ENCODE assay signal across 9 cellular contexts in genomic region chr1:8025671-8026144, GRCh38. TPM values are rescaled to one million over a fixed set of nuclear protein-coding genes. Genes with fewer than 3 reads are reported as not detected.
A peak's percentile ranks its signal among the peaks of the same experiment; 100 is the strongest.
DNase-seq lines count a peak whose midpoint lies in the region; ATAC-seq, FAIRE-seq and TF ChIP-seq lines count a peak whose summit lies in the region.
"Had no signal": no experiment of that assay in that cellular context is flagged by ENCODE, and none has a peak within 500 bp of the region (broad histone marks: within the 10 kb centered on the region; RNA-seq: fewer than 3 reads in every experiment).

No MANE protein-coding gene starts in this region.

- peak overlapping the region; percentile 92 for H3K9ac ChIP-seq in SK-N-SH
- peak overlapping the region; percentile 97 for H3K9ac ChIP-seq in mesenchymal stem cell (ENCODE audit: low read length)

- no peak overlapping the region for H2AK5ac ChIP-seq in mesenchymal stem cell (ENCODE audit: low read length, severe bottlenecking)

- peak overlapping the region; percentile 7 to 99 for H3K23ac ChIP-seq in mesenchymal stem cell (ENCODE audit: low read length in 2 of 2)

- FAIRE-seq in RCC 7860 (lab: Jason Lieb, UNC) = no peak

- H2BK120ac ChIP-seq in mesenchymal stem cell (ENCODE audit: low read depth, low read length) = peak overlapping the region; percentile 89

- no peak for TF ChIP-seq POLR2A in uterus (IDR thresholded peaks at IDR 0.05)

- H3K9me3 ChIP-seq in SK-N-SH (no peaks in the 10 kb centered on the region), mesenchymal stem cell (ENCODE audit: control insufficient read depth, low read length) (no peaks in the 10 kb centered on the region), uterus (no peaks in the 10 kb centered on the region)

- H3K4me1 ChIP-seq in SK-N-SH (ENCODE audit: control insufficient read depth in 1 of 2, insufficient read depth in 2 of 2, low read depth in 1 of 2, low read length in 1 of 2) = peaks cover 12 to 40% of the 10 kb centered on the region in 2 experiments; a peak in 3 of 4 replicates
- H3K4me1 ChIP-seq in mesenchymal stem cell (ENCODE audit: control insufficient read depth, insufficient read depth, low read depth, low read length) = peaks cover 15% of the 10 kb centered on the region
- H3K4me1 ChIP-seq in uterus = peaks cover 0 to 9% of the 10 kb centered on the region in 2 donors

- peak overlapping the region; percentile 59 for H2BK5ac ChIP-seq in mesenchymal stem cell (ENCODE audit: low read depth, low read length, poor library complexity, severe bottlenecking)

- H2BK15ac ChIP-seq in mesenchymal stem cell (ENCODE audit: low read depth, poor library complexity, severe bottlenecking) = no peak overlapping the region

- H3K4ac ChIP-seq in mesenchymal stem cell (ENCODE audit: low read depth in 1 of 2, low read length in 2 of 2) = peak overlapping the region in 1 of 2 experiments; percentile 60

- DNase-seq in SK-N-SH = no peak
- DNase-seq in brain microvascular endothelial cell = no peak
- DNase-seq in mesenchymal stem cell = no peak
- no peak for DNase-seq in uterus
- DNase-seq in cortex of kidney (lab: John Stamatoyannopoulos, UW) = no peak
- no peak for DNase-seq in RCC 7860 (ENCODE audit: low spot score)
- DNase-seq: DND-41 had no signal

- intact Hi-C loops in uterus (cut with DNase I; ENCODE audit: low total_unique reads) = loop anchor here (5.0 kb wide), 1 partner anchor 292 kb away; the partner anchor contains the start of gene SLC45A1

- H3K18ac ChIP-seq in mesenchymal stem cell (ENCODE audit: low read depth in 1 of 2, low read length in 2 of 2) = peak overlapping the region; percentile 94 to 96

- H4K8ac ChIP-seq in mesenchymal stem cell (ENCODE audit: low read length) = peak overlapping the region; percentile 49

- H3K14ac ChIP-seq in mesenchymal stem cell (ENCODE audit: low read length in 2 of 2) = peak overlapping the region; percentile 49 to 74

- CTCF ChIA-PET in SK-N-SH (lab: Yijun Ruan, JAX) = interaction anchor here (0.7 to 6.0 kb wide), 4 partner anchors 10 to 290 kb away, joined by 3 to 62 read pairs (median 16); no protein-coding TSS in a partner anchor

- H3K4me3 ChIP-seq in SK-N-SH (ENCODE audit: low read depth in 2 of 2, low read length in 1 of 2) (peak overlapping the region; percentile 89 to 90), brain microvascular endothelial cell (ENCODE audit: low read depth, low read length) (peak overlapping the region; percentile 75), mesenchymal stem cell (ENCODE audit: insufficient read depth in 1 of 2, low read depth in 1 of 2, low read length in 2 of 2) (peak overlapping the region; percentile 92 to 96), uterus (peak overlapping the region; percentile 62 to 68)

- no peaks in the 10 kb centered on the region for H3K9me2 ChIP-seq in SK-N-SH

- H4K91ac ChIP-seq in mesenchymal stem cell (ENCODE audit: low read length) = peak overlapping the region; percentile 61

- in situ Hi-C loops in brain microvascular endothelial cell (cut with HindIII; ENCODE audit: low pct_ligation_motif_present, low sequenced_read_pairs) = no loop called here

- TF ChIP-seq EP300 in SK-N-SH (IDR thresholded peaks at IDR 0.05; ENCODE audit: borderline replicate concordance in 1 of 2, low read depth in 1 of 2, low read length in 1 of 2) = no peak

- WGBS in SK-N-SH (ENCODE audit: low lambda C conversion rate) = 0% methylated on average over 4 of the region's 69 CpGs
- under 1% methylated on average over 22 of the region's 69 CpGs for WGBS in mesenchymal stem cell

- peak overlapping the region; percentile 32 to 68; a peak in 3 of 4 replicates for H3K27ac ChIP-seq in SK-N-SH (ENCODE audit: low read depth in 2 of 2, low read length in 1 of 2)
- peak overlapping the region; percentile 97 for H3K27ac ChIP-seq in brain microvascular endothelial cell
- H3K27ac ChIP-seq in mesenchymal stem cell (ENCODE audit: low read length, poor library complexity, severe bottlenecking) = peak overlapping the region; percentile 50
- H3K27ac ChIP-seq in uterus = peak overlapping the region; percentile 94 to 100

- no peaks in the 10 kb centered on the region for H3K27me3 ChIP-seq in SK-N-SH (ENCODE audit: insufficient read depth)
- no peaks in the 10 kb centered on the region for H3K27me3 ChIP-seq in brain microvascular endothelial cell (replicated peaks)
- no peaks in the 10 kb centered on the region for H3K27me3 ChIP-seq in mesenchymal stem cell (ENCODE audit: control insufficient read depth in 1 of 2, insufficient read depth in 1 of 2, low read length in 2 of 2)
- no peaks in the 10 kb centered on the region for H3K27me3 ChIP-seq in uterus

- H2BK12ac ChIP-seq in mesenchymal stem cell (ENCODE audit: low read length in 2 of 2) = peak overlapping the region in 1 of 2 experiments; percentile 31

- TF ChIP-seq RAD21 in SK-N-SH (IDR thresholded peaks at IDR 0.05; ENCODE audit: low read length) = no peak

- H3K36me3 ChIP-seq in SK-N-SH (replicated peaks in 1 of 2; ENCODE audit: control insufficient read depth in 1 of 2, insufficient read depth in 2 of 2, low read length in 1 of 2) = peaks cover 0 to 3% of the 10 kb centered on the region in 2 experiments
- peaks cover 3% of the 10 kb centered on the region for H3K36me3 ChIP-seq in brain microvascular endothelial cell (replicated peaks)
- no peaks in the 10 kb centered on the region for H3K36me3 ChIP-seq in mesenchymal stem cell (ENCODE audit: control insufficient read depth in 1 of 2, insufficient read depth in 2 of 2, low read depth in 1 of 2, low read length in 2 of 2)
- H3K36me3 ChIP-seq in uterus = no peaks in the 10 kb centered on the region

- no peak; the same call in 2 of the 3 replicates for ATAC-seq in SK-N-SH treated with all-trans-retinoic acid at 6 μM for 48 hours
- peak; percentile 22 for ATAC-seq in HG03095 (IDR thresholded peaks at IDR 0.05; ENCODE audit: unreplicated experiment)

- H2AFZ ChIP-seq in SK-N-SH (ENCODE audit: low read depth) (no peak overlapping the region), mesenchymal stem cell (ENCODE audit: low read depth, low read length) (no peak overlapping the region)

- peaks cover 55% of the 10 kb centered on the region for H3K79me2 ChIP-seq in SK-N-SH (ENCODE audit: insufficient read depth)

- peak overlapping the region; percentile 84 for H3K4me2 ChIP-seq in SK-N-SH
- peak overlapping the region; percentile 80 for H3K4me2 ChIP-seq in mesenchymal stem cell (ENCODE audit: low read length, poor library complexity, severe bottlenecking)

- TF ChIP-seq CTCF in SK-N-SH (IDR thresholded peaks at IDR 0.05) (no peak), brain microvascular endothelial cell (IDR thresholded peaks at IDR 0.05; ENCODE audit: low read depth, low read length, missing control alignments) (no peak), uterus (IDR thresholded peaks at IDR 0.05) (no peak)

- peaks cover 40% of the 10 kb centered on the region for H4K20me1 ChIP-seq in SK-N-SH (ENCODE audit: insufficient read depth)

- no peaks in the 10 kb centered on the region for H3K79me1 ChIP-seq in mesenchymal stem cell (replicated peaks; ENCODE audit: low read length, poor library complexity, severe bottlenecking)

- peaks cover 36% of the 10 kb centered on the region for H3F3A ChIP-seq in SK-N-SH (replicated peaks; ENCODE audit: insufficient read depth)

- POLR2A ChIA-PET in SK-N-SH (lab: Yijun Ruan, JAX) = no interaction called here

TF ChIP-seq in SK-N-SH, 30 proteins besides CTCF, POLR2A, EP300 and RAD21 (continues in another document):
- TF ChIP-seq TEAD4 (IDR thresholded peaks at IDR 0.05; ENCODE audit: borderline replicate concordance, insufficient read depth) (no peak), MAX (IDR thresholded peaks at IDR 0.05; ENCODE audit: low read depth) (no peak), RCOR1 (IDR thresholded peaks at IDR 0.05; ENCODE audit: low read length) (no peak), RXRA (IDR thresholded peaks at IDR 0.05; ENCODE audit: borderline replicate concordance, low read depth) (no peak), GABPA (IDR thresholded peaks at IDR 0.05; ENCODE audit: low read depth) (no peak), RFX5 (IDR thresholded peaks at IDR 0.05; ENCODE audit: low read length) (no peak), EZH2phosphoT487 (IDR thresholded peaks at IDR 0.05; ENCODE audit: borderline replicate concordance, low read depth) (no peak), POLR2AphosphoS5 (IDR thresholded peaks at IDR 0.05; ENCODE audit: low read depth, low read length) (no peak), FOSL2 (IDR thresholded peaks at IDR 0.05; ENCODE audit: borderline replicate concordance, low read depth) (no peak), YY1 (IDR thresholded peaks at IDR 0.05; ENCODE audit: low read depth) (no peak)

TF ChIP-seq in SK-N-SH treated with all-trans-retinoic acid at 6 μM for 48 hours, 23 proteins besides CTCF, POLR2A, EP300 and RAD21 (continues in another document):
- TF ChIP-seq BACH2 (CRISPR knock-in tag; IDR thresholded peaks at IDR 0.05; ENCODE audit: borderline replicate concordance) (no peak), CREB5 (CRISPR knock-in tag; IDR thresholded peaks at IDR 0.05; ENCODE audit: low read depth) (no peak), ZNF70 (CRISPR knock-in tag; IDR thresholded peaks at IDR 0.05) (no peak)

RNA-seq across cellular contexts. Expression of gene ERRFI1, which starts 0.4 kb away (rescaled TPM):
- polyA plus RNA-seq in SK-N-SH (2012; rRNA removed) = 65.6 and 66.9 TPM in 2 replicates
- 72.6 and 74.4 TPM in 2 replicates for polyA plus RNA-seq in SK-N-SH (2012; cell fraction: cytosol; rRNA removed)
- 68.2 and 96.8 TPM in 2 replicates for polyA plus RNA-seq in SK-N-SH (2012; cell fraction: nucleus; rRNA removed)
- polyA plus RNA-seq in mesenchymal stem cell (2013, experiment 1 of 2) = 109 TPM
- 106 TPM for polyA plus RNA-seq in mesenchymal stem cell (2013, experiment 2 of 2)
- total RNA-seq in uterus = 10 to 100 TPM; 19.0 to 67.6 (median 39.6) TPM
